Comparison of ENCODE assay signal across 8 cellular contexts in the genomic region with DNA sequence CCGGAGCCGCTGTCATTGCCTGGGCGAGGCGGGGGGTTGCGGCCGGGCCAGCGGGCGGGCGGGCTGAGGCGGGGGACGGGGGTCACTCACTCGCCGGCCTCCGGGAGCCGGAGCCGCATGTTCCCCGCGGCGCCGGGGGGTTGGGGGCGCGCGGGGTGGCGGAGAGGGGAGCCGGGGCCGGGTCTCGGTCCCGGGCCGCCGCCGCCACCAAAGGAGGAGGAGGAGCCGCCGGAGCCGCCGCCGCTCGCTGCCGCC. TPM values are rescaled to one million over a fixed set of nuclear protein-coding genes. Genes with fewer than 3 reads are reported as not detected.
A peak's percentile ranks its signal among the peaks of the same experiment; 100 is the strongest.
DNase-seq lines count a peak whose midpoint lies in the region; ATAC-seq and TF ChIP-seq lines count a peak whose summit lies in the region.

No MANE protein-coding gene starts in this region.

- no TSS peak for BruUV-seq in HCT116 (replicated peaks; lab: Mats Ljungman, UMichigan)

- H3K9me3 ChIP-seq in HCT116 (ENCODE audit: control insufficient read depth in 1 of 2, insufficient read depth in 1 of 2, low read depth in 1 of 2, low read length in 2 of 2) (no peaks in the 10 kb centered on the region), iPS-18a (ENCODE audit: control insufficient read depth, low read depth, low read length) (no peaks in the 10 kb centered on the region)

- POLR2A ChIA-PET in HCT116 (lab: Charles Lee), result interaction anchor here (0.6 to 1.5 kb wide), 5 partner anchors 9 to 55 kb away, joined by 3 read pairs; no protein-coding TSS in a partner anchor
- POLR2A ChIA-PET in activated CD8-positive, alpha-beta T cell treated with anti-CD3 and anti-CD28 coated beads for 36 hours (lab: Charles Lee), result interaction anchor here (0.9 to 6.6 kb wide), 14 partner anchors 11 to 86 kb away, joined by 3 to 93 read pairs (median 9); a partner anchor contains a TSS

- intact Hi-C loops in HCT116 (cut with micrococcal nuclease), result no loop called here
- intact Hi-C loops in activated CD8-positive, alpha-beta T cell treated with anti-CD3 and anti-CD28 coated beads for 36 hours (cut with micrococcal nuclease), result loop anchor here (2.0 kb wide), 1 partner anchor 39 kb away; no protein-coding TSS in a partner anchor

- RAD21 ChIA-PET in HCT116 (lab: Charles Lee; ENCODE audit: low non-redundant PET in 1 of 2, low total read pairs in 2 of 2, uncharacterized antibody in 2 of 2, unreplicated experiment in 2 of 2), result no interaction called here

- H3K4me1 ChIP-seq in HCT116 (ENCODE audit: control insufficient read depth in 1 of 2, insufficient read depth in 2 of 2, low read length in 2 of 2) (peaks cover 6 to 14% of the 10 kb centered on the region in 2 experiments), iPS-18a (ENCODE audit: control insufficient read depth, low read depth, low read length) (peaks cover 10% of the 10 kb centered on the region)

- DNase-seq in HCT116 (ENCODE audit: low read depth, low spot score) (no peak), putamen (ENCODE audit: low spot score) (no peak)
- no peak for DNase-seq in activated CD8-positive, alpha-beta T cell treated with anti-CD3 and anti-CD28 coated beads for 36 hours
- peak in 1 of 2 donors; percentile 9 for DNase-seq in stimulated activated effector memory CD8-positive, alpha-beta T cell treated with anti-CD3 and anti-CD28 coated beads, Interleukin-12 subunit alpha, Interleukin-12 subunit beta, amount 100 ng/mL, for 72 hours (ENCODE audit: low spot score in 2 of 2)

- H3K36me3 Mint-ChIP-seq in activated CD8-positive, alpha-beta T cell treated with anti-CD3 and anti-CD28 coated beads for 36 hours (ENCODE audit: low read depth), result peaks cover 50% of the 10 kb centered on the region
- peaks cover 83% of the 10 kb centered on the region for H3K36me3 Mint-ChIP-seq in stimulated activated effector memory CD8-positive, alpha-beta T cell treated with anti-CD3 and anti-CD28 coated beads, Interleukin-12 subunit alpha, Interleukin-12 subunit beta, amount 100 ng/mL, for 72 hours

- H3K27me3 ChIP-seq in HCT116 (ENCODE audit: insufficient read depth, low read length) (no peaks in the 10 kb centered on the region), iPS-18a (ENCODE audit: control insufficient read depth, insufficient read depth, low read length) (no peaks in the 10 kb centered on the region)

- peak overlapping the region; percentile 86 to 92 for H3K4me3 ChIP-seq in HCT116 (replicated peaks in 1 of 2; ENCODE audit: low read depth in 1 of 2, low read length in 2 of 2)
- peak overlapping the region; percentile 61 for H3K4me3 ChIP-seq in iPS-18a (ENCODE audit: low read length)

- no peaks in the 10 kb centered on the region for H3K27me3 Mint-ChIP-seq in activated CD8-positive, alpha-beta T cell treated with anti-CD3 and anti-CD28 coated beads for 36 hours

- peak overlapping the region; percentile 93 for H3K9ac ChIP-seq in HCT116 (ENCODE audit: low read length)
- peak overlapping the region; percentile 50 for H3K9ac ChIP-seq in iPS-18a (ENCODE audit: low read length)

- H3K27ac ChIP-seq in HCT116 (ENCODE audit: low read depth, low read length), result peak overlapping the region; percentile 63; the same call in 1 of the 2 replicates
- H3K27ac ChIP-seq in iPS-18a (ENCODE audit: low read length), result no peak overlapping the region

- CTCF ChIA-PET in HCT116 (lab: Charles Lee), result no interaction called here
- CTCF ChIA-PET in activated CD8-positive, alpha-beta T cell treated with anti-CD3 and anti-CD28 coated beads for 36 hours (lab: Charles Lee), result interaction anchor here (0.9 to 1.4 kb wide), 2 partner anchors 38 to 44 kb away, joined by 3 read pairs; no protein-coding TSS in a partner anchor

- peak; percentile 8; the same call in 1 of the 2 replicates for ATAC-seq in HCT116
- ATAC-seq in activated CD8-positive, alpha-beta T cell treated with anti-CD3 and anti-CD28 coated beads for 36 hours, result no peak
- no peak for ATAC-seq in stimulated activated effector memory CD8-positive, alpha-beta T cell treated with anti-CD3 and anti-CD28 coated beads, Interleukin-12 subunit alpha, Interleukin-12 subunit beta, amount 100 ng/mL, for 72 hours
- no peak for ATAC-seq in GM21526 (IDR thresholded peaks at IDR 0.05; ENCODE audit: low FRiP score, unreplicated experiment)
- no peak for ATAC-seq in GM18909 (IDR thresholded peaks at IDR 0.05; ENCODE audit: poor library complexity, unreplicated experiment)
- ATAC-seq in GM19324 (IDR thresholded peaks at IDR 0.05; ENCODE audit: low FRiP score, unreplicated experiment), result no peak

- H3K36me3 ChIP-seq in HCT116 (ENCODE audit: control insufficient read depth in 1 of 2, insufficient read depth in 2 of 2, low read length in 2 of 2), result peaks cover 6 to 28% of the 10 kb centered on the region in 2 experiments; a peak in 3 of 4 replicates
- peaks cover 13% of the 10 kb centered on the region for H3K36me3 ChIP-seq in iPS-18a (ENCODE audit: control insufficient read depth, low read depth, low read length)

- H3K27ac Mint-ChIP-seq in activated CD8-positive, alpha-beta T cell treated with anti-CD3 and anti-CD28 coated beads for 36 hours, result no peak overlapping the region
- H3K27ac Mint-ChIP-seq in stimulated activated effector memory CD8-positive, alpha-beta T cell treated with anti-CD3 and anti-CD28 coated beads, Interleukin-12 subunit alpha, Interleukin-12 subunit beta, amount 100 ng/mL, for 72 hours, result peak overlapping the region; percentile 96

- peaks cover 47% of the 10 kb centered on the region for H3K4me1 Mint-ChIP-seq in activated CD8-positive, alpha-beta T cell treated with anti-CD3 and anti-CD28 coated beads for 36 hours (ENCODE audit: low read depth)
- H3K4me1 Mint-ChIP-seq in stimulated activated effector memory CD8-positive, alpha-beta T cell treated with anti-CD3 and anti-CD28 coated beads, Interleukin-12 subunit alpha, Interleukin-12 subunit beta, amount 100 ng/mL, for 72 hours, result peaks cover 38% of the 10 kb centered on the region

- H3K9me3 Mint-ChIP-seq in activated CD8-positive, alpha-beta T cell treated with anti-CD3 and anti-CD28 coated beads for 36 hours, result no peaks in the 10 kb centered on the region
- no peaks in the 10 kb centered on the region for H3K9me3 Mint-ChIP-seq in stimulated activated effector memory CD8-positive, alpha-beta T cell treated with anti-CD3 and anti-CD28 coated beads, Interleukin-12 subunit alpha, Interleukin-12 subunit beta, amount 100 ng/mL, for 72 hours

- H3K4me2 ChIP-seq in HCT116 (ENCODE audit: low read length), result peak overlapping the region; percentile 84

- H2AFZ ChIP-seq in HCT116 (ENCODE audit: low read depth, low read length, poor library complexity, severe bottlenecking), result no peak overlapping the region

- TF ChIP-seq POLR2A in HCT116 (IDR thresholded peaks at IDR 0.05; ENCODE audit: borderline replicate concordance, extremely low read depth, insufficient read depth, insufficient read length), result no peak

- H3K9me2 ChIP-seq in HCT116 (ENCODE audit: insufficient read depth), result no peaks in the 10 kb centered on the region

- H3K4me3 Mint-ChIP-seq in activated CD8-positive, alpha-beta T cell treated with anti-CD3 and anti-CD28 coated beads for 36 hours, result peak overlapping the region; percentile 93
- peak overlapping the region; percentile 95 for H3K4me3 Mint-ChIP-seq in stimulated activated effector memory CD8-positive, alpha-beta T cell treated with anti-CD3 and anti-CD28 coated beads, Interleukin-12 subunit alpha, Interleukin-12 subunit beta, amount 100 ng/mL, for 72 hours

- peaks cover 11% of the 10 kb centered on the region; the same call in 1 of the 2 replicates for H4K20me1 ChIP-seq in HCT116 (ENCODE audit: insufficient read depth)

- TF ChIP-seq CTCF in HCT116 (IDR thresholded peaks at IDR 0.05 in 2 of 3, conservative IDR thresholded peaks at IDR 0.05 in 1 of 3; ENCODE audit: borderline replicate concordance in 1 of 3, insufficient read depth in 1 of 3, low read depth in 2 of 3, low read length in 2 of 3), result no peak
- no peak for TF ChIP-seq CTCF in activated CD8-positive, alpha-beta T cell treated with anti-CD3 and anti-CD28 coated beads for 36 hours (IDR thresholded peaks at IDR 0.05)

- no peak for TF ChIP-seq RAD21 in HCT116 (IDR thresholded peaks at IDR 0.05; ENCODE audit: low read depth)

- peaks cover 50% of the 10 kb centered on the region for H3K79me2 ChIP-seq in HCT116 (ENCODE audit: insufficient read depth, low read length)

TF ChIP-seq in HCT116, 20 proteins besides CTCF, POLR2A, EP300 and RAD21:
- no peak for TF ChIP-seq YY1 (IDR thresholded peaks at IDR 0.05; ENCODE audit: extremely low read depth, insufficient replicate concordance, low read depth, low read length)
- TF ChIP-seq, protein P1, sequence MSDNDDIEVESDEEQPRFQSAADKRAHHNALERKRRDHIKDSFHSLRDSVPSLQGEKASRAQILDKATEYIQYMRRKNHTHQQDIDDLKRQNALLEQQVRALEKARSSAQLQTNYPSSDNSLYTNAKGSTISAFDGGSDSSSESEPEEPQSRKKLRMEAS (IDR thresholded peaks at IDR 0.05), result no peak

RNA-seq across cellular contexts. Expression of a gene that starts 0.1 kb away (rescaled TPM):
- 13.3 TPM for total RNA-seq in HCT116 (2021; ENCODE audit: unreplicated experiment)
- polyA plus RNA-seq in HCT116 (2012), result 6.8 and 7.4 TPM in 2 replicates
- 10 to 100 TPM; 14.2 to 19.3 TPM for total RNA-seq in activated CD8-positive, alpha-beta T cell treated with anti-CD3 and anti-CD28 coated beads for 36 hours

RNA-seq across cellular contexts. Expression of a gene that starts 32.1 kb away (rescaled TPM):
- 66.4 TPM for total RNA-seq in HCT116 (2021; ENCODE audit: unreplicated experiment)
- polyA plus RNA-seq in HCT116 (2012), result 47.2 and 55.7 TPM in 2 replicates
- total RNA-seq in activated CD8-positive, alpha-beta T cell treated with anti-CD3 and anti-CD28 coated beads for 36 hours, result 10 to 100 TPM; 48.0 to 55.0 TPM

RNA-seq across cellular contexts. Expression of a gene that starts 33.1 kb away (rescaled TPM):
- 9.0 TPM for total RNA-seq in HCT116 (2021; ENCODE audit: unreplicated experiment)
- polyA plus RNA-seq in HCT116 (2012), result 9.2 and 10.1 TPM in 2 replicates
- 1 to 10 TPM; 1.2 to 1.8 TPM for total RNA-seq in activated CD8-positive, alpha-beta T cell treated with anti-CD3 and anti-CD28 coated beads for 36 hours

RNA-seq across cellular contexts. Expression of a gene that starts 55.6 kb away (rescaled TPM):
- total RNA-seq in HCT116 (2021; ENCODE audit: unreplicated experiment), result 49.1 TPM
- 41.1 and 47.6 TPM in 2 replicates for polyA plus RNA-seq in HCT116 (2012)
- 10 to 100 TPM; 60.1 to 62.4 TPM for total RNA-seq in activated CD8-positive, alpha-beta T cell treated with anti-CD3 and anti-CD28 coated beads for 36 hours
